Comparison of ENCODE assay signal across 1 cellular context in genomic region chr12:65510584-65511050, GRCh38.
TF ChIP-seq lines count a peak whose summit lies in the region.

No MANE protein-coding gene starts in this region.

TF ChIP-seq in Ishikawa, 13 proteins besides CTCF, POLR2A, EP300 and RAD21 (continued from another document):
- TF ChIP-seq REST (IDR thresholded peaks at IDR 0.05; ENCODE audit: low read depth), result no peak
- TF ChIP-seq TEAD4 (IDR thresholded peaks at IDR 0.05), result peak; percentile 88
- peak; percentile 70 for TF ChIP-seq FOXM1 (IDR thresholded peaks at IDR 0.05; ENCODE audit: borderline replicate concordance, low read depth)
- TF ChIP-seq TAF1 (IDR thresholded peaks at IDR 0.05; ENCODE audit: low read depth), result no peak
- no peak for TF ChIP-seq EGR1 (IDR thresholded peaks at IDR 0.05)
- peak; percentile 85 for TF ChIP-seq MAX (IDR thresholded peaks at IDR 0.05)
- peak; percentile 84 for TF ChIP-seq TCF12 (IDR thresholded peaks at IDR 0.05; ENCODE audit: low read depth)
- TF ChIP-seq ZBTB7A (IDR thresholded peaks at IDR 0.05; ENCODE audit: low read depth), result 0 out of 2 replicates have a peak, but pooled peaks have one; percentile 32
- peak; percentile 93 for TF ChIP-seq NFIC (IDR thresholded peaks at IDR 0.05)
- TF ChIP-seq YY1 (IDR thresholded peaks at IDR 0.05; ENCODE audit: low read depth), result no peak
